ENCODE assay signal across 9 cellular contexts in the genomic region with DNA sequence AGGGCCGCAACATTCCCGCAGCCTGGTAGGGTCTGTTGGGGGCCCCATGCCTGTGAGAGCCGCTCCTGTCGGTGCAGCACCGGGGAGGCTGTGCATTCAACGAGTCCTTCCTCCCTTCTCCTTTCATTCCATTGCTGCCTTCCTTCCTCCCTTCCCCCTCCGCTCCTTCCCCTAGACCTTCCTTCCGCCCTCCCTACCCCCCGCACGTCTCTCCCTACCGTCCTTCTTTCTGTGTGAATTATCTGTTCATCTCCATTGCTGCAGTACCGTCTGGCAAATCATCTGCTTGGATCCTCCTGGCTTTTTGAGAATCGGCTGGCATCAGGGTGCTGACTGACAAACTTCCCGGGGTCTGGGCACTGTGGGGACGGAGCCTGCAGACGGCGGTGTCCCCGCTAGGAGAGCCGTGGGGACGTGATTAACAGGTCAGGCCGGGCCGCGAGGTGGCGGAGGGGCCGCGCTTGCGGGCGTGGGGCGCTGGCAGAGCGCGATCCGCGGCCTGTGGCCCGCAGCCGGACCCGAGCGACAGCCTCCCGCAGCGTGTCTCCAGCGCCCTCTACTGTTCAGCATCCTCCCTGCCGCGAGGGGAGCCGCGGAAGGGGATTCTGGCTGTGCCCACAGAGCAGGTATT. TPM values are rescaled to one million over a fixed set of nuclear protein-coding genes. Genes with fewer than 3 reads are reported as not detected.
DNase-seq lines count a peak whose midpoint lies in the region; ATAC-seq, FAIRE-seq and TF ChIP-seq lines count a peak whose summit lies in the region.
"Not testable (repeated sequence)": the region's sequence is repeated elsewhere in the genome, so short reads cannot be mapped to it uniquely, and the experiment has no call there.
"Had no signal": no experiment of that assay in that cellular context is flagged by ENCODE, and none has a peak within 500 bp of the region (broad histone marks: within the 10 kb centered on the region; RNA-seq: fewer than 3 reads in every experiment).

No MANE protein-coding gene starts in this region.

- POLR2A ChIA-PET in A549 (lab: Yijun Ruan, JAX), result not testable (repeated sequence)

- not testable (repeated sequence) for H3K36me3 Mint-ChIP-seq in activated CD8-positive, alpha-beta memory T cell treated with anti-CD3 and anti-CD28 coated beads, Interleukin-2, amount 10 ng/mL, durations not matched to agents 7 days and 5 days

- peak overlapping the region; percentile 50 for H3K4me3 Mint-ChIP-seq in activated CD8-positive, alpha-beta memory T cell treated with anti-CD3 and anti-CD28 coated beads, Interleukin-2, amount 10 ng/mL, durations not matched to agents 7 days and 5 days

- DNase-seq in A549 (ENCODE audit: low read depth in 1 of 2, low spot score in 1 of 2); HL-60 (ENCODE audit: low read depth in 1 of 2, low spot score in 1 of 2); activated CD8-positive, alpha-beta memory T cell treated with anti-CD3 and anti-CD28 coated beads, Interleukin-2, amount 10 ng/mL, durations not matched to agents 7 days and 5 days; coronary artery (ENCODE audit: low spot score): not testable (repeated sequence)
- peak in 3 of 6 donors; percentile 32 to 42 (median 37) for DNase-seq in pancreas

- not testable (repeated sequence) for H3K36me3 ChIP-seq in iPS-18a (ENCODE audit: control insufficient read depth, low read depth, low read length); pancreas

- H3K27ac Mint-ChIP-seq in activated CD8-positive, alpha-beta memory T cell treated with anti-CD3 and anti-CD28 coated beads, Interleukin-2, amount 10 ng/mL, durations not matched to agents 7 days and 5 days, result not testable (repeated sequence)

- peak overlapping the region; percentile 82 to 90 for H3K27ac ChIP-seq in A549
- H3K27ac ChIP-seq in HL-60 (replicated peaks); iPS-18a (ENCODE audit: low read length); pancreas: not testable (repeated sequence)
- peak overlapping the region in 1 of 2 donors; percentile 75 for H3K27ac ChIP-seq in coronary artery

- H3K4me1 ChIP-seq in A549; iPS-18a (ENCODE audit: control insufficient read depth, low read depth, low read length); pancreas: not testable (repeated sequence)

- CTCF ChIA-PET in A549 (lab: Yijun Ruan, JAX); activated CD8-positive, alpha-beta memory T cell treated with anti-CD3 and anti-CD28 coated beads, Interleukin-2, amount 10 ng/mL, durations not matched to agents 7 days and 5 days (lab: Charles Lee): not testable (repeated sequence)

- H3K4me3 ChIP-seq in A549, result peak overlapping the region; percentile 55
- H3K4me3 ChIP-seq in HL-60 (replicated peaks; ENCODE audit: insufficient read depth, low read length), result peak overlapping the region; percentile 14
- peak overlapping the region; percentile 68 for H3K4me3 ChIP-seq in coronary artery
- peak overlapping the region; percentile 40 for H3K4me3 ChIP-seq in iPS-18a (ENCODE audit: low read length)
- H3K4me3 ChIP-seq in pancreas, result peak overlapping the region in 2 of 4 donors; percentile 21 to 40

- TF ChIP-seq CTCF in A549 (IDR thresholded peaks at IDR 0.05), result 0 out of 3 replicates have a peak, but pooled peaks have one; percentile 8
- TF ChIP-seq CTCF in HL-60 (IDR thresholded peaks at IDR 0.05; ENCODE audit: insufficient read depth, low read length); coronary artery (IDR thresholded peaks at IDR 0.05): not testable (repeated sequence)
- TF ChIP-seq CTCF in pancreas (IDR thresholded peaks at IDR 0.05), result peak in 2 of 4 donors; percentile 10

- H3K9me3 ChIP-seq in A549; iPS-18a (ENCODE audit: control insufficient read depth, low read depth, low read length); pancreas: not testable (repeated sequence)

- not testable (repeated sequence) for H3K9me3 Mint-ChIP-seq in activated CD8-positive, alpha-beta memory T cell treated with anti-CD3 and anti-CD28 coated beads, Interleukin-2, amount 10 ng/mL, durations not matched to agents 7 days and 5 days (ENCODE audit: low read depth)

- H3K4me2 ChIP-seq in A549, result peak overlapping the region; percentile 73; the same call in 2 of the 3 replicates

- WGBS in A549 (ENCODE audit: missing lambda C conversion rate), result 1% methylated on average over 10 of the region's 44 CpGs
- 0 to 1% methylated on average over 8 to 27 of the region's 44 CpGs for WGBS in pancreas, 2 donors

- H3K27me3 Mint-ChIP-seq in activated CD8-positive, alpha-beta memory T cell treated with anti-CD3 and anti-CD28 coated beads, Interleukin-2, amount 10 ng/mL, durations not matched to agents 7 days and 5 days, result not testable (repeated sequence)

- H3K4me1 Mint-ChIP-seq in activated CD8-positive, alpha-beta memory T cell treated with anti-CD3 and anti-CD28 coated beads, Interleukin-2, amount 10 ng/mL, durations not matched to agents 7 days and 5 days, result not testable (repeated sequence)

- not testable (repeated sequence) for FAIRE-seq in A549 (lab: Jason Lieb, UNC); pancreas (lab: Jason Lieb, UNC)

- 0 out of 5 replicates have a peak, but pooled peaks of 1 of the 2 experiments have one; percentile 16 for TF ChIP-seq RAD21 in A549 (conservative IDR thresholded peaks at IDR 0.05 in 1 of 2, IDR thresholded peaks at IDR 0.05 in 1 of 2)

- H3K27me3 ChIP-seq in HL-60 (ENCODE audit: insufficient read depth, poor library complexity, severe bottlenecking); iPS-18a (ENCODE audit: control insufficient read depth, insufficient read depth, low read length); pancreas: not testable (repeated sequence)

- ATAC-seq in A549, result peak; percentile 91 to 97
- peak; percentile 57 for ATAC-seq in GM18873 (IDR thresholded peaks at IDR 0.05; ENCODE audit: low FRiP score, unreplicated experiment)
- peak; percentile 76 for ATAC-seq in HG02588 (IDR thresholded peaks at IDR 0.05; ENCODE audit: unreplicated experiment)
- ATAC-seq in activated CD8-positive, alpha-beta memory T cell treated with anti-CD3 and anti-CD28 coated beads, Interleukin-2, amount 10 ng/mL, durations not matched to agents 7 days and 5 days, result peak; percentile 86
- ATAC-seq in pancreas, result peak; percentile 89 to 96 (median 96)

- TF ChIP-seq EP300 in A549 (IDR thresholded peaks at IDR 0.05), result not testable (repeated sequence)

- not testable (repeated sequence) for H3K9ac ChIP-seq in iPS-18a (ENCODE audit: low read length)

- TF ChIP-seq POLR2A in A549 (IDR thresholded peaks at IDR 0.05; ENCODE audit: low read length), result not testable (repeated sequence)

- intact Hi-C loops in pancreas (cut with DNase I), result not testable (repeated sequence)

TF ChIP-seq in A549, 52 proteins besides CTCF, POLR2A, EP300 and RAD21:
- TF ChIP-seq, protein P1, sequence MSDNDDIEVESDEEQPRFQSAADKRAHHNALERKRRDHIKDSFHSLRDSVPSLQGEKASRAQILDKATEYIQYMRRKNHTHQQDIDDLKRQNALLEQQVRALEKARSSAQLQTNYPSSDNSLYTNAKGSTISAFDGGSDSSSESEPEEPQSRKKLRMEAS (IDR thresholded peaks at IDR 0.05), result 0 out of 2 replicates have a peak, but pooled peaks have one; percentile 14

RNA-seq across cellular contexts. Expression of gene SYT15, which starts 18.8 kb away (rescaled TPM):
- polyA plus RNA-seq in A549 (2011; rRNA removed) (3.3 and 3.5 TPM in 2 replicates), A549 (2017; fragmentation: RNase III; extraction: RNeasy Plus Mini Kit Qiagen cat#74134 plus additional on column Dnase treatment) (2.8 to 3.6 TPM (median 3.2 TPM) in 3 replicates), pancreas (1 to 10 TPM; 2.7 to 3.7 TPM)
- 3.5 and 4.3 TPM in 2 replicates for polyA plus RNA-seq in A549 (2012; cell fraction: cytosol; rRNA removed)
- polyA plus RNA-seq in A549 (2012; cell fraction: nucleus; rRNA removed), result 4.5 and 4.8 TPM in 2 replicates
- polyA minus RNA-seq in A549 (2011; rRNA and poly(A)+ RNA removed), result 4.1 and 5.5 TPM in 2 replicates
- 1 to 10 TPM in 1 of 2 experiments, under 1 TPM in 1; 0.33 to 1.5 TPM for total RNA-seq in activated CD8-positive, alpha-beta memory T cell treated with anti-CD3 and anti-CD28 coated beads, Interleukin-2, amount 10 ng/mL, durations not matched to agents 7 days and 5 days
- total RNA-seq in pancreas, result 10 to 100 TPM in 1 of 6 donors, 1 to 10 TPM in 5; 2.1 to 10.7 (median 3.9) TPM

RNA-seq across cellular contexts. Expression of gene GPRIN2, which starts 41.3 kb away (rescaled TPM):
- polyA plus RNA-seq in A549 (2011; rRNA removed), result 8.8 and 9.4 TPM in 2 replicates
- 17.3 and 29.5 TPM in 2 replicates for polyA plus RNA-seq in A549 (2012; cell fraction: cytosol; rRNA removed)
- 62.0 and 88.1 TPM in 2 replicates for polyA plus RNA-seq in A549 (2012; cell fraction: nucleus; rRNA removed)
- polyA plus RNA-seq in A549 (2017; fragmentation: RNase III; extraction: RNeasy Plus Mini Kit Qiagen cat#74134 plus additional on column Dnase treatment), result 25.8 to 29.9 TPM (median 28.6 TPM) in 3 replicates
- polyA minus RNA-seq in A549 (2011; rRNA and poly(A)+ RNA removed), result 14.3 and 17.6 TPM in 2 replicates
- not detected for total RNA-seq in activated CD8-positive, alpha-beta memory T cell treated with anti-CD3 and anti-CD28 coated beads, Interleukin-2, amount 10 ng/mL, durations not matched to agents 7 days and 5 days
- 10 to 100 TPM in 1 of 6 donors, 1 to 10 TPM in 5; 3.7 to 14.0 (median 4.3) TPM for total RNA-seq in pancreas
- 10 to 100 TPM in 1 of 2 donors, 1 to 10 TPM in 1; 6.0 to 12.3 TPM for polyA plus RNA-seq in pancreas
- total RNA-seq: T-helper 2 cell treated with Interferon-gamma antibody and Interleukin-4, amounts not matched to agents 100 ng/mL and 5 ng/mL, for 36 hours had no signal

Comparison
In these comparisons a context has a peak if more than half of its experiments do, and no peak if none do; other contexts are left out.
1. RNA of gene GPRIN2, which starts 41.3 kb away (total RNA-seq): 3.7 to 14.0 TPM in pancreas; not detected in activated CD8-positive, alpha-beta memory T cell treated with anti-CD3 and anti-CD28 coated beads, Interleukin-2, amount 10 ng/mL, durations not matched to agents 7 days and 5 days; every median in the first group is over 4 times any median in the second.
2. Peak in every context shown above with its lines, with median percentiles within 50 percentile points of each other: ATAC-seq.